ENCODE assay signal across 23 cellular contexts in the genomic region with DNA sequence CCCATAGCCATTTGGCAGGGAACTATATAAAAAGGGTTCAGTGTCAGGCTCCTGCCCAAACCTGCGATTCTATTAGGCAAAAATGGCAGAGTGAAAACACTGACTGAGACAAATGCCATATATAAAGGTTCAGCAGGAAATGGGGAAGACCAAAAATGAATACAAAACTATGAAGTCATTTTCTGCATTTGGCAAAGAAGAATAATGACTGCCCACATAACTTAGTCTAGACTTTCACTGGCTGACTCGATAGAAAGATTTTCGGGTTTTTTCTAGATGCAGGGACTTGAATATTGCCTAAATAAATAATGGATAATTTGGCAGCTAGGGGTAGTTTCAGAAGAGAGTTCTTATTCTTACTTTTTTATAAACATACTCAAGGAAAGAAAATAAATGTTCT.
DNase-seq lines count a peak whose midpoint lies in the region; ATAC-seq and TF ChIP-seq lines count a peak whose summit lies in the region.
"Had no signal": no experiment of that assay in that cellular context is flagged by ENCODE, and none has a peak within 500 bp of the region (broad histone marks: within the 10 kb centered on the region; RNA-seq: fewer than 3 reads in every experiment).

No MANE protein-coding gene starts in this region.

- no peak for TF ChIP-seq CTCF in astrocyte of the cerebellum (IDR thresholded peaks at IDR 0.05; ENCODE audit: low read depth, low read length, missing control alignments)
- TF ChIP-seq CTCF in psoas muscle (IDR thresholded peaks at IDR 0.05) = no peak

- 31 to 62% (median 36%) methylated on average over 3 of the region's 3 CpGs for WGBS in psoas muscle, 3 donors

- H3K27me3 ChIP-seq in psoas muscle (ENCODE audit: insufficient read depth in 3 of 3, low read length in 2 of 3) = no peaks in the 10 kb centered on the region
- H3K27me3 ChIP-seq: transverse colon had no signal

- DNase-seq in GM04503 (ENCODE audit: low read depth) (peak; percentile 12), astrocyte of the cerebellum (ENCODE audit: low read depth) (peak; percentile 8), psoas muscle (no peak), germinal center (ENCODE audit: low spot score) (no peak), NCI-H510A treated with DMSO at 0.1 percent for 48 hours (lab: John Stamatoyannopoulos, UW) (no peak)
- DNase-seq: activated CD8-positive, alpha-beta T cell treated with anti-CD3 and anti-CD28 coated beads, Interleukin-2, amount 10 ng/mL, durations not matched to agents 7 days and 5 days; activated naive CD4-positive, alpha-beta T cell treated with anti-CD3 and anti-CD28 coated beads, Interleukin-2, amount 10 ng/mL, durations not matched to agents 7 days and 5 days; activated T-cell treated with anti-CD3 and anti-CD28 coated beads, Interleukin-2, amount 50 U/mL, for 4 hours; DMS79 treated with DMSO at 0.1 percent for 48 hours; glutamatergic neuron; GOT3; Kasumi-1; left ventricle myocardium inferior; NCI-H1092 treated with DMSO at 0.1 percent for 48 hours; NCI-H2081 treated with DMSO at 0.1 percent for 48 hours; NCI-H510A; small intestine; stimulated activated CD4-positive, alpha-beta T cell treated with anti-CD3 and anti-CD28 coated beads, Interleukin-4, amount 100 ng/mL, for 1 hour; T1000; transverse colon had no signal

- intact Hi-C loops in psoas muscle (cut with DNase I) = no loop called here

- no peaks in the 10 kb centered on the region for H3K36me3 ChIP-seq in psoas muscle (ENCODE audit: insufficient read depth in 1 of 2, low read depth in 1 of 2)
- H3K36me3 ChIP-seq: left ventricle myocardium inferior, transverse colon had no signal

- H3K4me3 ChIP-seq in astrocyte of the cerebellum (ENCODE audit: low read depth, low read length) = no peak overlapping the region
- no peak overlapping the region for H3K4me3 ChIP-seq in psoas muscle
- H3K4me3 ChIP-seq: left ventricle myocardium inferior, transverse colon had no signal

- in situ Hi-C loops in astrocyte of the cerebellum (cut with HindIII; ENCODE audit: low sequenced_read_pairs) = no loop called here

- no peaks in the 10 kb centered on the region for H3K9me3 ChIP-seq in psoas muscle
- H3K9me3 ChIP-seq: left ventricle myocardium inferior, transverse colon had no signal

- peaks cover 17% of the 10 kb centered on the region for H3K4me1 ChIP-seq in psoas muscle
- H3K4me1 ChIP-seq: left ventricle myocardium inferior had no signal

- peak; percentile 66 for ATAC-seq in HG02885 (IDR thresholded peaks at IDR 0.05; ENCODE audit: poor library complexity, unreplicated experiment)
- no peak for ATAC-seq in psoas muscle
- ATAC-seq in GM18520 (IDR thresholded peaks at IDR 0.05; ENCODE audit: unreplicated experiment) = no peak
- ATAC-seq in GM21528 (IDR thresholded peaks at IDR 0.05; ENCODE audit: low FRiP score, unreplicated experiment) = no peak
- ATAC-seq: activated CD8-positive, alpha-beta T cell treated with anti-CD3 and anti-CD28 coated beads, Interleukin-2, amount 10 ng/mL, durations not matched to agents 7 days and 5 days; activated T-cell treated with anti-CD3 and anti-CD28 coated beads, Interleukin-2, amount 50 U/mL, for 4 hours had no signal

- H3K27ac ChIP-seq in psoas muscle = peak overlapping the region; percentile 1
- H3K27ac ChIP-seq: left ventricle myocardium inferior, transverse colon had no signal

Comparison
In these comparisons a context has a peak if more than half of its experiments do, and no peak if none do; other contexts are left out.
1. DNase-seq: peak in GM04503 (single experiment) and astrocyte of the cerebellum (single experiment); none in psoas muscle (0 of 2), germinal center (single experiment) and NCI-H510A treated with DMSO at 0.1 percent for 48 hours (single experiment).